ENCODE assay signal across 37 cellular contexts in genomic region chr21:31924548-31924947, GRCh38. TPM values are rescaled to one million over a fixed set of nuclear protein-coding genes. Genes with fewer than 3 reads are reported as not detected.
"Had no signal": no experiment of that assay in that cellular context is flagged by ENCODE, and none has a peak within 500 bp of the region (broad histone marks: within the 10 kb centered on the region; RNA-seq: fewer than 3 reads in every experiment).

No MANE protein-coding gene starts in this region.

- H3K36me3 ChIP-seq: MG63 had no signal

- H3K9ac ChIP-seq: KMS-11 had no signal

- DNase-seq: Karpas-422, Kasumi-1, KBM-7, KG1, MG63, MM.1S, MV-4-11, NCI-H1048, NCI-H1092, NCI-H1092 treated with DMSO at 0.1 percent for 48 hours, NCI-H1105, NCI-H1105 treated with DMSO at 0.1 percent for 48 hours, NCI-H1417, NCI-H1417 treated with DMSO at 0.1 percent for 48 hours, NCI-H1436, NCI-H1436 treated with DMSO at 0.1 percent for 48 hours, NCI-H146, NCI-H1694, NCI-H1694 treated with DMSO at 0.1 percent for 48 hours, NCI-H187, NCI-H187 treated with DMSO at 0.1 percent for 48 hours, NCI-H1930, NCI-H2029, NCI-H2029 treated with DMSO at 0.1 percent for 48 hours, NCI-H2081, NCI-H2081 treated with DMSO at 0.1 percent for 48 hours, NCI-H2107, NCI-H2171, NCI-H2171 treated with DMSO at 0.1 percent for 48 hours, NCI-H2227 treated with DMSO at 0.1 percent for 48 hours, NCI-H226, NCI-H345, NCI-H446, NCI-H446 treated with DMSO at 0.1 percent for 48 hours had no signal

- H3K4me3 ChIP-seq: MG63 had no signal

- H3K27me3 ChIP-seq: MG63 had no signal

- H3K27ac ChIP-seq: KMS-11 had no signal

RNA-seq across cellular contexts. Expression of gene HUNK, which starts 51.7 kb away (rescaled TPM):
- total RNA-seq: LHCN-M2, MCF 10A had no signal
